Comparison of ENCODE assay signal across 15 cellular contexts in genomic region chr3:37262816-37263393, GRCh38. TPM values are rescaled to one million over a fixed set of nuclear protein-coding genes. Genes with fewer than 3 reads are reported as not detected.
DNase-seq lines count a peak whose midpoint lies in the region; ATAC-seq, FAIRE-seq and TF ChIP-seq lines count a peak whose summit lies in the region.
"Had no signal": no experiment of that assay in that cellular context is flagged by ENCODE, and none has a peak within 500 bp of the region (broad histone marks: within the 10 kb centered on the region; RNA-seq: fewer than 3 reads in every experiment).

No MANE protein-coding gene starts in this region.

- H2BK20ac ChIP-seq in H9 (ENCODE audit: low read depth, low read length, poor library complexity, severe bottlenecking) = no peak overlapping the region

- H2AK5ac ChIP-seq in H9 (ENCODE audit: insufficient read length, low read length) = no peak overlapping the region

- H3K4ac ChIP-seq in H9 (ENCODE audit: low read depth, low read length) = no peak overlapping the region

- peak overlapping the region in 1 of 4 donors; percentile 2 for H3K4me3 Mint-ChIP-seq in CD4-positive, CD25-positive, alpha-beta regulatory T cell
- H3K4me3 Mint-ChIP-seq in H9 (no peak overlapping the region), astrocyte (ENCODE audit: unreplicated experiment) (no peak overlapping the region)
- H3K4me3 Mint-ChIP-seq: activated naive CD4-positive, alpha-beta T cell treated with anti-CD3 and anti-CD28 coated beads for 36 hours had no signal

- H4K20me1 ChIP-seq in H9 (ENCODE audit: control insufficient read depth, insufficient read depth, insufficient read length) (no peaks in the 10 kb centered on the region), astrocyte (ENCODE audit: insufficient read depth, low read length) (peaks cover 89% of the 10 kb centered on the region)

- TF ChIP-seq CTCF in H9 (conservative IDR thresholded peaks at IDR 0.05) = no peak
- TF ChIP-seq CTCF in astrocyte (IDR thresholded peaks at IDR 0.05; ENCODE audit: insufficient read depth, low read depth, low read length) = no peak

- no peak overlapping the region for H2BK12ac ChIP-seq in H9 (ENCODE audit: insufficient read length, low read depth, low read length)

- H2AFZ ChIP-seq in H9 (ENCODE audit: low read length) (no peak overlapping the region), astrocyte (ENCODE audit: low read depth, low read length) (no peak overlapping the region)

- H4K91ac ChIP-seq in H9 (ENCODE audit: insufficient read length, low read depth, low read length) = no peak overlapping the region

- no peak for ATAC-seq in CD4-positive, CD25-positive, alpha-beta regulatory T cell (ENCODE audit: low read depth in 2 of 2)
- ATAC-seq in HG02759 (IDR thresholded peaks at IDR 0.05; ENCODE audit: unreplicated experiment) (no peak), GM18498 (IDR thresholded peaks at IDR 0.05; ENCODE audit: unreplicated experiment) (no peak)
- ATAC-seq: T-helper 17 cell had no signal

- peaks cover 8% of the 10 kb centered on the region for H3K4me1 ChIP-seq in CD4-positive, CD25-positive, alpha-beta regulatory T cell (ENCODE audit: control insufficient read depth, insufficient read depth, low read length, poor library complexity, severe bottlenecking)
- H3K4me1 ChIP-seq in H9 (ENCODE audit: insufficient read depth, low read length) = no peaks in the 10 kb centered on the region
- H3K4me1 ChIP-seq in astrocyte (ENCODE audit: insufficient read depth, low read length) = peaks cover 4% of the 10 kb centered on the region

- H3K27me3 Mint-ChIP-seq in CD4-positive, CD25-positive, alpha-beta regulatory T cell = no peaks in the 10 kb centered on the region
- H3K27me3 Mint-ChIP-seq in H9 (ENCODE audit: low read depth) = no peaks in the 10 kb centered on the region
- no peaks in the 10 kb centered on the region for H3K27me3 Mint-ChIP-seq in astrocyte (ENCODE audit: low read depth, unreplicated experiment)
- H3K27me3 Mint-ChIP-seq: T-helper 17 cell had no signal

- peaks cover 3% of the 10 kb centered on the region for H3K79me1 ChIP-seq in H9 (ENCODE audit: insufficient read depth, low read depth, low read length, poor library complexity, severe bottlenecking)

- H3K4me3 ChIP-seq in CD4-positive, CD25-positive, alpha-beta regulatory T cell (ENCODE audit: low read depth, low read length) = no peak overlapping the region
- H3K4me3 ChIP-seq in astrocyte (ENCODE audit: insufficient read depth, low read depth, low read length) = no peak overlapping the region

- no CpG with 5 or more reads among the region's 3 CpGs for WGBS in H9 (ENCODE audit: extremely low coverage, insufficient read length, low lambda C conversion rate)

- no peak overlapping the region for H3T11ph ChIP-seq in H9 (ENCODE audit: low read length)

- no peak overlapping the region for H3K56ac ChIP-seq in H9 (ENCODE audit: insufficient read length, low read depth, low read length)

- FAIRE-seq in astrocyte (lab: Jason Lieb, UNC) = no peak

- H3K36me3 Mint-ChIP-seq in CD4-positive, CD25-positive, alpha-beta regulatory T cell = peaks cover 26% of the 10 kb centered on the region
- peaks cover 0 to 26% (median 4%) of the 10 kb centered on the region in 3 experiments; a peak in 5 of 7 replicates for H3K36me3 Mint-ChIP-seq in H9 (ENCODE audit: insufficient read depth in 1 of 3, low read depth in 3 of 3)
- H3K36me3 Mint-ChIP-seq in astrocyte (ENCODE audit: low read depth, unreplicated experiment) = peaks cover 10% of the 10 kb centered on the region

- H3K4me2 ChIP-seq in H9 (ENCODE audit: insufficient read depth, insufficient read length, low read length) (no peak overlapping the region), astrocyte (ENCODE audit: low read length) (no peak overlapping the region)

- DNase-seq in CD4-positive, CD25-positive, alpha-beta regulatory T cell = no peak
- no peak for DNase-seq in H9
- peak; percentile 57 for DNase-seq in astrocyte (ENCODE audit: low read depth)
- peak; percentile 78 for DNase-seq in kidney tubule cell (ENCODE audit: low spot score)
- DNase-seq in SIG-M5 (lab: John Stamatoyannopoulos, UW) = no peak
- no peak for DNase-seq in superior temporal gyrus (ENCODE audit: extremely low spot score)
- DNase-seq: activated CD4-positive, alpha-beta T cell treated with anti-CD3 and anti-CD28 coated beads, Interleukin-2, amount 50 U/mL, for 4 hours; activated naive CD4-positive, alpha-beta T cell treated with anti-CD3 and anti-CD28 coated beads for 36 hours; cortex of kidney; H7; stimulated activated CD4-positive, alpha-beta T cell treated with anti-CD3 and anti-CD28 coated beads, Interleukin-4, amount 100 ng/mL, for 24 hours; stimulated activated naive CD4-positive, alpha-beta T cell; T-helper 17 cell had no signal

- no peak overlapping the region for H3K9ac ChIP-seq in H9 (ENCODE audit: extremely low read depth, insufficient read length, low read length)
- H3K9ac ChIP-seq in astrocyte (ENCODE audit: low read length) = no peak overlapping the region

- H3K9me3 Mint-ChIP-seq in CD4-positive, CD25-positive, alpha-beta regulatory T cell = no peaks in the 10 kb centered on the region
- H3K9me3 Mint-ChIP-seq in H9 = no peaks in the 10 kb centered on the region
- H3K9me3 Mint-ChIP-seq in astrocyte (ENCODE audit: unreplicated experiment) = no peaks in the 10 kb centered on the region
- H3K9me3 Mint-ChIP-seq: activated naive CD4-positive, alpha-beta T cell treated with anti-CD3 and anti-CD28 coated beads for 36 hours had no signal

- H2BK5ac ChIP-seq in H9 (ENCODE audit: insufficient read length, low read length) = no peak overlapping the region

- no peaks in the 10 kb centered on the region for H3K9me3 ChIP-seq in CD4-positive, CD25-positive, alpha-beta regulatory T cell (ENCODE audit: control insufficient read depth in 2 of 2, low read length in 2 of 2)
- H3K9me3 ChIP-seq in H9 (ENCODE audit: control insufficient read depth, low read depth, low read length) (no peaks in the 10 kb centered on the region), astrocyte (ENCODE audit: insufficient read depth, low read depth, low read length) (no peaks in the 10 kb centered on the region)

- no peak overlapping the region for H2BK15ac ChIP-seq in H9 (ENCODE audit: low read depth, low read length)

- H3K23ac ChIP-seq in H9 (ENCODE audit: insufficient read length, low read depth, low read length) = no peak overlapping the region

- no peak overlapping the region for H3K18ac ChIP-seq in H9 (ENCODE audit: insufficient read length, low read depth, low read length)

- H4K5ac ChIP-seq in H9 (ENCODE audit: insufficient read length, low read depth, low read length) = no peak overlapping the region

- H3K27me3 ChIP-seq in CD4-positive, CD25-positive, alpha-beta regulatory T cell (ENCODE audit: control insufficient read depth, insufficient read depth, low read length) = no peaks in the 10 kb centered on the region
- no peaks in the 10 kb centered on the region for H3K27me3 ChIP-seq in H9 (ENCODE audit: insufficient read depth, low read length)
- H3K27me3 ChIP-seq in astrocyte (ENCODE audit: insufficient read depth, low read length) = no peaks in the 10 kb centered on the region

- peak overlapping the region in 2 of 3 donors; percentile 2 to 79 for H3K27ac Mint-ChIP-seq in CD4-positive, CD25-positive, alpha-beta regulatory T cell
- H3K27ac Mint-ChIP-seq in H9 (peak overlapping the region in 2 of 3 experiments; percentile 50 to 78; a peak in 2 of 7 replicates), astrocyte (ENCODE audit: unreplicated experiment) (peak overlapping the region; percentile 44)
- H3K27ac Mint-ChIP-seq: activated naive CD4-positive, alpha-beta T cell treated with anti-CD3 and anti-CD28 coated beads for 36 hours had no signal

- no peaks in the 10 kb centered on the region for H3K79me2 ChIP-seq in H9 (ENCODE audit: insufficient read depth, low read length)
- H3K79me2 ChIP-seq in astrocyte (ENCODE audit: insufficient read depth, low read length) = peaks cover 86% of the 10 kb centered on the region

- no peak overlapping the region for H2BK120ac ChIP-seq in H9 (ENCODE audit: low read depth, low read length, poor library complexity, severe bottlenecking)

- H3K14ac ChIP-seq in H9 (ENCODE audit: insufficient read depth, low read length) = no peak overlapping the region

- no peak overlapping the region for H4K8ac ChIP-seq in H9 (replicated peaks; ENCODE audit: insufficient read length, low read depth, low read length)

- no peaks in the 10 kb centered on the region for H3K23me2 ChIP-seq in H9 (ENCODE audit: insufficient read length, low read depth, low read length, poor library complexity, severe bottlenecking)

- H3K4me1 Mint-ChIP-seq in CD4-positive, CD25-positive, alpha-beta regulatory T cell = peaks cover 34 to 67% (median 54%) of the 10 kb centered on the region in 4 donors
- H3K4me1 Mint-ChIP-seq in H9 (no peaks in the 10 kb centered on the region), astrocyte (ENCODE audit: low read depth, unreplicated experiment) (peaks cover 8% of the 10 kb centered on the region)

- H3K36me3 ChIP-seq in CD4-positive, CD25-positive, alpha-beta regulatory T cell (ENCODE audit: control insufficient read depth, insufficient read depth, low read length) = peaks cover 14% of the 10 kb centered on the region
- no peaks in the 10 kb centered on the region for H3K36me3 ChIP-seq in astrocyte (ENCODE audit: insufficient read depth, low read length)

- no peak overlapping the region for H3K27ac ChIP-seq in CD4-positive, CD25-positive, alpha-beta regulatory T cell (ENCODE audit: insufficient read depth, low read length, poor library complexity, severe bottlenecking)
- no peak overlapping the region for H3K27ac ChIP-seq in H9 (ENCODE audit: insufficient read length, low read depth, low read length)
- no peak overlapping the region for H3K27ac ChIP-seq in astrocyte (ENCODE audit: low read depth, low read length)

RNA-seq across cellular contexts. Expression of gene GOLGA4, which starts 19.8 kb away (rescaled TPM):
- 74.0 TPM for total RNA-seq in CD4-positive, CD25-positive, alpha-beta regulatory T cell
- 10 to 100 TPM in 1 of 4 donors, 1 to 10 TPM in 3; 8.4 to 10.3 (median 9.5) TPM for polyA plus RNA-seq in CD4-positive, CD25-positive, alpha-beta regulatory T cell
- total RNA-seq in H9 (2021) (48.2 and 49.0 TPM in 2 replicates), astrocyte (69.0 and 73.1 TPM in 2 replicates)

Comparison
In these comparisons a context has a peak if more than half of its experiments do, and no peak if none do; other contexts are left out.
1. DNase-seq: peak in astrocyte (single experiment) and kidney tubule cell (single experiment); none in CD4-positive, CD25-positive, alpha-beta regulatory T cell (0 of 3), H9 (single experiment), SIG-M5 (single experiment) and superior temporal gyrus (single experiment).
2. Peak in every context shown above with its lines, with median percentiles within 50 percentile points of each other: H3K27ac Mint-ChIP-seq.